ENCODE assay signal across 9 cellular contexts in genomic region chr3:187186801-187187421, GRCh38. TPM values are rescaled to one million over a fixed set of nuclear protein-coding genes. Genes with fewer than 3 reads are reported as not detected.
DNase-seq lines count a peak whose midpoint lies in the region; ATAC-seq and TF ChIP-seq lines count a peak whose summit lies in the region.
"Had no signal": no experiment of that assay in that cellular context is flagged by ENCODE, and none has a peak within 500 bp of the region (broad histone marks: within the 10 kb centered on the region; RNA-seq: fewer than 3 reads in every experiment).

No MANE protein-coding gene starts in this region.

- H3K4me1 ChIP-seq in RWPE2 (ENCODE audit: insufficient read depth, poor library complexity, severe bottlenecking): peaks cover 31% of the 10 kb centered on the region
- H3K4me1 ChIP-seq in gastroesophageal sphincter: peaks cover 11 to 50% (median 29%) of the 10 kb centered on the region in 3 donors

- in situ Hi-C loops in KBM-7 (cut with MboI; ENCODE audit: low pct_unique_long_range_greater_than_20kb, low sequenced_read_pairs): no loop called here

- no peak overlapping the region for H3K4me3 ChIP-seq in RWPE2 (ENCODE audit: severe bottlenecking)
- H3K4me3 ChIP-seq in gastroesophageal sphincter: no peak overlapping the region

- H3K27me3 ChIP-seq in RWPE2 (ENCODE audit: insufficient read depth, poor library complexity, severe bottlenecking) (no peaks in the 10 kb centered on the region), gastroesophageal sphincter (no peaks in the 10 kb centered on the region)

- 27 to 42% methylated on average over 3 to 4 of the region's 5 CpGs for WGBS in gastroesophageal sphincter (ENCODE audit: low coverage in 1 of 2), 2 donors

- TF ChIP-seq POLR2A in gastroesophageal sphincter (IDR thresholded peaks at IDR 0.05): no peak

- H3K9me3 ChIP-seq in RWPE2 (ENCODE audit: severe bottlenecking) (no peaks in the 10 kb centered on the region), gastroesophageal sphincter (no peaks in the 10 kb centered on the region)

- H3K36me3 ChIP-seq in RWPE2 (ENCODE audit: low read depth): no peaks in the 10 kb centered on the region
- H3K36me3 ChIP-seq in gastroesophageal sphincter: no peaks in the 10 kb centered on the region

- DNase-seq in RWPE2 (ENCODE audit: low spot score) (no peak), sciatic nerve (ENCODE audit: low spot score) (no peak), NCI-H446 (lab: John Stamatoyannopoulos, UW) (no peak), KBM-7 (no peak), NCI-H187 (lab: John Stamatoyannopoulos, UW) (no peak)
- DNase-seq: MM.1S had no signal

- peak; percentile 71 for ATAC-seq in GM18868 (IDR thresholded peaks at IDR 0.05; ENCODE audit: unreplicated experiment)
- peak; percentile 92 for ATAC-seq in RWPE2 (ENCODE audit: low read depth)
- peak; percentile 89 for ATAC-seq in gastroesophageal sphincter
- ATAC-seq in sciatic nerve: peak; percentile 76
- ATAC-seq in GM19452 (IDR thresholded peaks at IDR 0.05; ENCODE audit: unreplicated experiment): no peak

- intact Hi-C loops in sciatic nerve (cut with DNase I): no loop called here

- H3K27ac ChIP-seq in RWPE2 (ENCODE audit: poor library complexity, severe bottlenecking) (peak overlapping the region; percentile 79), gastroesophageal sphincter (peak overlapping the region; percentile 76 to 87 (median 84))

- TF ChIP-seq CTCF in RWPE2 (IDR thresholded peaks at IDR 0.05; ENCODE audit: poor library complexity, severe bottlenecking) (no peak), gastroesophageal sphincter (IDR thresholded peaks at IDR 0.05) (no peak)

- TF ChIP-seq EP300 in gastroesophageal sphincter (IDR thresholded peaks at IDR 0.05): no peak

RNA-seq across cellular contexts. Expression of gene RTP1, which starts 10.4 kb away (rescaled TPM):
- total RNA-seq in gastroesophageal sphincter (not detected), sciatic nerve (not detected)

RNA-seq across cellular contexts. Expression of gene RPL39L, which starts 47.6 kb away (rescaled TPM):
- total RNA-seq in gastroesophageal sphincter (1 to 10 TPM; 5.4 to 8.9 (median 7.4) TPM), sciatic nerve (4.7 TPM)
